Comparison of ENCODE assay signal across 10 cellular contexts in genomic region chr13:48978942-48979601, GRCh38. TPM values are rescaled to one million over a fixed set of nuclear protein-coding genes. Genes with fewer than 3 reads are reported as not detected.
DNase-seq lines count a peak whose midpoint lies in the region; ATAC-seq, FAIRE-seq and TF ChIP-seq lines count a peak whose summit lies in the region.
"Had no signal": no experiment of that assay in that cellular context is flagged by ENCODE, and none has a peak within 500 bp of the region (broad histone marks: within the 10 kb centered on the region; RNA-seq: fewer than 3 reads in every experiment).

No MANE protein-coding gene starts in this region.

- peak overlapping the region; percentile 4; the same call in 1 of the 2 replicates for H3K9ac ChIP-seq in iPS-20b (ENCODE audit: low read depth, low read length)

- intact Hi-C loops in upper lobe of right lung (cut with DNase I) = no loop called here

- POLR2A ChIA-PET in T-cell (lab: Charles Lee) = no interaction called here

- no peak overlapping the region for H3K27ac Mint-ChIP-seq in T-cell

- DNase-seq in EH (ENCODE audit: low read depth) (peak; percentile 28), T-cell (no peak), upper lobe of right lung (no peak), iPS-NIHi7 (ENCODE audit: extremely low spot score) (no peak), GM03348 (ENCODE audit: low spot score) (no peak)
- DNase-seq: DMS153, NCI-H2107 had no signal

- H3K4me1 ChIP-seq in iPS-20b (ENCODE audit: insufficient read depth, low read length) (peaks cover 50% of the 10 kb centered on the region), upper lobe of right lung (peaks cover 28% of the 10 kb centered on the region)

- peak overlapping the region; percentile 10 to 93 (median 18) for H3K4me3 Mint-ChIP-seq in T-cell

- H3K4me3 ChIP-seq in iPS-20b (ENCODE audit: low read length) (peak overlapping the region; percentile 74), upper lobe of right lung (no peak overlapping the region)

- peaks cover 0 to 6% (median 0%) of the 10 kb centered on the region in 3 donors for H3K9me3 Mint-ChIP-seq in T-cell

- H3K4me1 Mint-ChIP-seq in T-cell = peaks cover 59 to 64% (median 62%) of the 10 kb centered on the region in 3 donors

- H3K27ac ChIP-seq in iPS-20b (ENCODE audit: low read length) (no peak overlapping the region), upper lobe of right lung (no peak overlapping the region)

- TF ChIP-seq CTCF in upper lobe of right lung (IDR thresholded peaks at IDR 0.05) = no peak

- H3K9me3 ChIP-seq in iPS-20b (ENCODE audit: insufficient read depth, low read depth, low read length) (peaks cover 3% of the 10 kb centered on the region; the same call in 1 of the 2 replicates), upper lobe of right lung (no peaks in the 10 kb centered on the region)

- H3K36me3 ChIP-seq in iPS-20b (ENCODE audit: insufficient read depth, low read depth, low read length) (no peaks in the 10 kb centered on the region), upper lobe of right lung (no peaks in the 10 kb centered on the region)

- FAIRE-seq in A204.1 (lab: Jason Lieb, UNC) = peak; percentile 27

- no peaks in the 10 kb centered on the region for H3K27me3 Mint-ChIP-seq in T-cell

- H3K27me3 ChIP-seq in iPS-20b (ENCODE audit: insufficient read depth, low read length) = no peaks in the 10 kb centered on the region; the same call in 1 of the 2 replicates
- H3K27me3 ChIP-seq in upper lobe of right lung = no peaks in the 10 kb centered on the region

- ATAC-seq in T-cell (replicated peaks in 1 of 4) = no peak
- no peak for ATAC-seq in upper lobe of right lung
- ATAC-seq in HG03442 (IDR thresholded peaks at IDR 0.05; ENCODE audit: unreplicated experiment) = no peak

- CTCF ChIA-PET in T-cell (lab: Charles Lee) = interaction anchor here in 1 of 2 donors (0.6 kb wide), 1 partner anchor 123 kb away, joined by 3 read pairs; no protein-coding TSS in a partner anchor

- H3K36me3 Mint-ChIP-seq in T-cell = peaks cover 5% of the 10 kb centered on the region

RNA-seq across cellular contexts. Expression of gene FNDC3A, which starts 3.4 kb away (rescaled TPM):
- 10 to 100 TPM; 29.7 to 44.4 (median 32.0) TPM for total RNA-seq in T-cell
- total RNA-seq in upper lobe of right lung = 59.0 TPM
